Comparison of ENCODE assay signal across 2 cellular contexts in genomic region chr17:4939804-4940624, GRCh38.
TF ChIP-seq lines count a peak whose summit lies in the region.

Gene RNF167 (plus strand): TSS chr17:4940268. CDS start chr17:4940910, 642 bp downstream.
Gene SLC25A11 (minus strand): TSS chr17:4940046. CDS start chr17:4939910, 136 bp downstream.

TF ChIP-seq in HCT116, 20 proteins besides CTCF, POLR2A, EP300 and RAD21 (continued from another document):
- peak; percentile 100 for TF ChIP-seq ZBTB33 (IDR thresholded peaks at IDR 0.05; ENCODE audit: extremely low read depth, insufficient replicate concordance, low read length)
- TF ChIP-seq SIN3A (IDR thresholded peaks at IDR 0.05; ENCODE audit: low read depth) = peak; percentile 83
- no peak for TF ChIP-seq REST (IDR thresholded peaks at IDR 0.05; ENCODE audit: low read depth)
- no peak for TF ChIP-seq FOSL1 (IDR thresholded peaks at IDR 0.05; ENCODE audit: low read depth)

TF ChIP-seq in neural cell, 6 proteins besides CTCF, POLR2A, EP300 and RAD21 (continued from another document):
- TF ChIP-seq REST (IDR thresholded peaks at IDR 0.05; ENCODE audit: borderline replicate concordance) = peak; percentile 67
TF ChIP-seq in neural cell: peak in this region for 5.
